1 cellular context compared by ENCODE assay signal in the genomic region with DNA sequence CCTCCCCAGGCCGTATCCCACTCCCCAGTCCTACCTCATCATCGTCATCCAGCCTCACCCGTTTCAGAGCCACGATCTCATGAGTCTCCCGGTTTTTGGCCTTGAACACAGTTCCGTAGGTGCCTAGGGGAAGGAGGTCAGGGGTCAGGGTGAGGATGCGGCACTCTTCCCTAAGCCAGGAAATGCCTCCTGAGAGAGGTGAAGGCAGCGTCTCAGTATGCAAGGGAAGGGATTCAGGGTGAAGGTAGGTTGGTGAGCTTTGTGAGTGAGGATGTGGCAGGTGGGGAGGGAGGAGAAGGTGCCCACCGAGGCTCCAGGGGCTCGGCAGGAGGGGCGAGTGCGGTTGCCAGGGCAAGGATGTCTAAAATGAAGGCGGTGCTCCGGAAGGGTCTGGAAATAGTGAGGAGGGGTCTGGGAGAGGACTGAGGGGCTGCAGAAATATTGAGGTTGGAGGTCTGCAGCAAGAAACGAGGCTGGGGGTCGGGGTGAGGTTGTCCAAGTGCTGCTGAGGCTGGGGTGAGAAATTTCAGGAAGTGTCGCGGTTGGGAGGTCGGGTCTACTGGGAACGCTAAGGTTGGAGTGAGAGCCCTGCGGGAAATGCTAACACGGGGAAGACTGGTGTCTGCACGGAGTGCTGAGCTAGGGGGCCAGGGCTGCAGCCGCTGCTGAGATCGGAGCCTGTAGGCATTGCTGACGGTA.
TF ChIP-seq lines count a peak whose summit lies in the region.

No MANE protein-coding gene starts in this region.

TF ChIP-seq in K562, 482 proteins besides CTCF, POLR2A, EP300 and RAD21 (continues in another document):
- TF ChIP-seq SPI1 (IDR thresholded peaks at IDR 0.05; ENCODE audit: borderline replicate concordance, low read depth, low read length), result peak; percentile 72; the same call in 1 of the 2 replicates
- peak; percentile 75 for TF ChIP-seq SNRNP70 (optimal IDR thresholded peaks at IDR 0.05; ENCODE audit: low read depth, low read length)
- peak; percentile 59; the same call in 1 of the 2 replicates for TF ChIP-seq ZFPM2 (CRISPR knock-in tag; IDR thresholded peaks at IDR 0.05)
- 0 out of 2 replicates have a peak, but pooled peaks have one; percentile 5 for TF ChIP-seq HLTF (IDR thresholded peaks at IDR 0.05)
- TF ChIP-seq SREBF2 (CRISPR knock-in tag; IDR thresholded peaks at IDR 0.05), result 0 out of 2 replicates have a peak, but pooled peaks have one; percentile 6
- TF ChIP-seq, protein P1, sequence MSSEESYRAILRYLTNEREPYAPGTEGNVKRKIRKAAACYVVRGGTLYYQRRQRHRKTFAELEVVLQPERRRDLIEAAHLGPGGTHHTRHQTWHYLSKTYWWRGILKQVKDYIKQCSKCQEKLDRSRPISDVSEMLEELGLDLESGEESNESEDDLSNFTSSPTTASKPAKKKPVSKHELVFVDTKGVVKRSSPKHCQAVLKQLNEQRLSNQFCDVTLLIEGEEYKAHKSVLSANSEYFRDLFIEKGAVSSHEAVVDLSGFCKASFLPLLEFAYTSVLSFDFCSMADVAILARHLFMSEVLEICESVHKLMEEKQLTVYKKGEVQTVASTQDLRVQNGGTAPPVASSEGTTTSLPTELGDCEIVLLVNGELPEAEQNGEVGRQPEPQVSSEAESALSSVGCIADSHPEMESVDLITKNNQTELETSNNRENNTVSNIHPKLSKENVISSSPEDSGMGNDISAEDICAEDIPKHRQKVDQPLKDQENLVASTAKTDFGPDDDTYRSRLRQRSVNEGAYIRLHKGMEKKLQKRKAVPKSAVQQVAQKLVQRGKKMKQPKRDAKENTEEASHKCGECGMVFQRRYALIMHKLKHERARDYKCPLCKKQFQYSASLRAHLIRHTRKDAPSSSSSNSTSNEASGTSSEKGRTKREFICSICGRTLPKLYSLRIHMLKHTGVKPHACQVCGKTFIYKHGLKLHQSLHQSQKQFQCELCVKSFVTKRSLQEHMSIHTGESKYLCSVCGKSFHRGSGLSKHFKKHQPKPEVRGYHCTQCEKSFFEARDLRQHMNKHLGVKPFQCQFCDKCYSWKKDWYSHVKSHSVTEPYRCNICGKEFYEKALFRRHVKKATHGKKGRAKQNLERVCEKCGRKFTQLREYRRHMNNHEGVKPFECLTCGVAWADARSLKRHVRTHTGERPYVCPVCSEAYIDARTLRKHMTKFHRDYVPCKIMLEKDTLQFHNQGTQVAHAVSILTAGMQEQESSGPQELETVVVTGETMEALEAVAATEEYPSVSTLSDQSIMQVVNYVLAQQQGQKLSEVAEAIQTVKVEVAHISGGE (CRISPR knock-in tag; IDR thresholded peaks at IDR 0.05), result 0 out of 6 replicates have a peak, but pooled peaks of 1 of the 3 experiments have one; percentile 13
- no peak for TF ChIP-seq BRCA1 (IDR thresholded peaks at IDR 0.05)
- TF ChIP-seq BRCA1 (CRISPR knock-in tag; IDR thresholded peaks at IDR 0.05), result peak; percentile 84
- peak; percentile 16 to 54; a peak in 1 of 4 replicates for TF ChIP-seq MLLT1 (IDR thresholded peaks at IDR 0.05)
- TF ChIP-seq ZBTB5 (IDR thresholded peaks at IDR 0.05), result 0 out of 2 replicates have a peak, but pooled peaks have one; percentile 40
- 0 out of 2 replicates have a peak, but pooled peaks have one; percentile 7 for TF ChIP-seq ETV1 (tag; conservative IDR thresholded peaks at IDR 0.05; ENCODE audit: low read depth)
- 0 out of 2 replicates have a peak, but pooled peaks have one; percentile 64 for TF ChIP-seq CAMTA2 (CRISPR knock-in tag; conservative IDR thresholded peaks at IDR 0.05)
- no peak for TF ChIP-seq TSC22D4 (tag; IDR thresholded peaks at IDR 0.05)
- 0 out of 2 replicates have a peak, but pooled peaks have one; percentile 58 for TF ChIP-seq MIER1 (IDR thresholded peaks at IDR 0.05; ENCODE audit: low read depth)
- TF ChIP-seq POU5F1 (IDR thresholded peaks at IDR 0.05; ENCODE audit: borderline replicate concordance, low read depth, low read length, partially characterized antibody), result no peak
- TF ChIP-seq DPF2 (IDR thresholded peaks at IDR 0.05), result peak; percentile 48; the same call in 1 of the 2 replicates
- TF ChIP-seq STAG1 (CRISPR knock-in tag; IDR thresholded peaks at IDR 0.05; ENCODE audit: borderline replicate concordance), result peak; percentile 25; the same call in 1 of the 2 replicates
- peak; percentile 6 for TF ChIP-seq FIP1L1 (IDR thresholded peaks at IDR 0.05; ENCODE audit: low read depth, low read length, poor library complexity, severe bottlenecking)
- TF ChIP-seq CHD1 (IDR thresholded peaks at IDR 0.05; ENCODE audit: low read length), result peak; percentile 28
- TF ChIP-seq ZNF24 (IDR thresholded peaks at IDR 0.05), result no peak
- peak; percentile 8 for TF ChIP-seq RBBP5 (IDR thresholded peaks at IDR 0.05; ENCODE audit: borderline replicate concordance, insufficient read depth, low read length, poor library complexity, severe bottlenecking)
- TF ChIP-seq BRD4 (IDR thresholded peaks at IDR 0.05), result no peak
- TF ChIP-seq MTA1 (IDR thresholded peaks at IDR 0.05; ENCODE audit: borderline replicate concordance), result 0 out of 2 replicates have a peak, but pooled peaks have one; percentile 34
- TF ChIP-seq HBP1 (CRISPR knock-in tag; IDR thresholded peaks at IDR 0.05), result 0 out of 2 replicates have a peak, but pooled peaks have one; percentile 30
- TF ChIP-seq PHB (CRISPR knock-in tag; IDR thresholded peaks at IDR 0.05), result peak; percentile 57; the same call in 1 of the 2 replicates
- TF ChIP-seq ZC3H11A (IDR thresholded peaks at IDR 0.05; ENCODE audit: low read depth, low read length), result 0 out of 2 replicates have a peak, but pooled peaks have one; percentile 20
- 0 out of 2 replicates have a peak, but pooled peaks have one; percentile 33 for TF ChIP-seq CCAR2 (IDR thresholded peaks at IDR 0.05; ENCODE audit: low read depth, low read length)
- TF ChIP-seq, protein P2, sequence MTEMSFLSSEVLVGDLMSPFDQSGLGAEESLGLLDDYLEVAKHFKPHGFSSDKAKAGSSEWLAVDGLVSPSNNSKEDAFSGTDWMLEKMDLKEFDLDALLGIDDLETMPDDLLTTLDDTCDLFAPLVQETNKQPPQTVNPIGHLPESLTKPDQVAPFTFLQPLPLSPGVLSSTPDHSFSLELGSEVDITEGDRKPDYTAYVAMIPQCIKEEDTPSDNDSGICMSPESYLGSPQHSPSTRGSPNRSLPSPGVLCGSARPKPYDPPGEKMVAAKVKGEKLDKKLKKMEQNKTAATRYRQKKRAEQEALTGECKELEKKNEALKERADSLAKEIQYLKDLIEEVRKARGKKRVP (CRISPR knock-in tag; IDR thresholded peaks at IDR 0.05), result no peak
- TF ChIP-seq, protein P3, sequence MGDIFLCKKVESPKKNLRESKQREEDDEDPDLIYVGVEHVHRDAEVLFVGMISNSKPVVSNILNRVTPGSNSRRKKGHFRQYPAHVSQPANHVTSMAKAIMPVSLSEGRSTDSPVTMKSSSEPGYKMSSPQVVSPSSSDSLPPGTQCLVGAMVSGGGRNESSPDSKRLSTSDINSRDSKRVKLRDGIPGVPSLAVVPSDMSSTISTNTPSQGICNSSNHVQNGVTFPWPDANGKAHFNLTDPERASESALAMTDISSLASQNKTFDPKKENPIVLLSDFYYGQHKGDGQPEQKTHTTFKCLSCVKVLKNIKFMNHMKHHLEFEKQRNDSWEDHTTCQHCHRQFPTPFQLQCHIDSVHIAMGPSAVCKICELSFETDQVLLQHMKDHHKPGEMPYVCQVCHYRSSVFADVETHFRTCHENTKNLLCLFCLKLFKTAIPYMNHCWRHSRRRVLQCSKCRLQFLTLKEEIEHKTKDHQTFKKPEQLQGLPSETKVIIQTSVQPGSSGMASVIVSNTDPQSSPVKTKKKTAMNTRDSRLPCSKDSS (IDR thresholded peaks at IDR 0.05; ENCODE audit: low read depth, partially characterized antibody), result no peak
- peak in 1 of 2 experiments; percentile 44; a peak in 2 of 4 replicates for TF ChIP-seq FOXK2 (conservative IDR thresholded peaks at IDR 0.05 in 1 of 2, IDR thresholded peaks at IDR 0.05 in 1 of 2; ENCODE audit: low read depth in 2 of 2)
- peak; percentile 13; the same call in 1 of the 2 replicates for TF ChIP-seq ZBTB2 (IDR thresholded peaks at IDR 0.05)
- TF ChIP-seq FOXK1 (CRISPR knock-in tag; IDR thresholded peaks at IDR 0.05; ENCODE audit: borderline replicate concordance), result 0 out of 2 replicates have a peak, but pooled peaks have one; percentile 23
- TF ChIP-seq ARHGAP35 (IDR thresholded peaks at IDR 0.05; ENCODE audit: partially characterized antibody), result peak; percentile 40
- TF ChIP-seq SETDB1 (IDR thresholded peaks at IDR 0.05; ENCODE audit: low read length), result no peak
- no peak for TF ChIP-seq NR2C1 (IDR thresholded peaks at IDR 0.05)
- TF ChIP-seq NR2C1 (tag; IDR thresholded peaks at IDR 0.05), result peak; percentile 54
- 0 out of 2 replicates have a peak, but pooled peaks have one; percentile 1 for TF ChIP-seq ETV5 (CRISPR knock-in tag; IDR thresholded peaks at IDR 0.05; ENCODE audit: low read depth)
- TF ChIP-seq CREM (IDR thresholded peaks at IDR 0.05; ENCODE audit: low read depth), result no peak
- TF ChIP-seq NEUROD1 (IDR thresholded peaks at IDR 0.05; ENCODE audit: borderline replicate concordance, low read depth, low read length, partially characterized antibody), result peak; percentile 9
- TF ChIP-seq OTX1 (CRISPR knock-in tag; IDR thresholded peaks at IDR 0.05), result 0 out of 2 replicates have a peak, but pooled peaks have one; percentile 27
- peak; percentile 82; the same call in 1 of the 2 replicates for TF ChIP-seq ZC3H4 (CRISPR knock-in tag; IDR thresholded peaks at IDR 0.05; ENCODE audit: borderline replicate concordance)
- TF ChIP-seq SUPT5H (IDR thresholded peaks at IDR 0.05), result 0 out of 2 replicates have a peak, but pooled peaks have one; percentile 23
- no peak for TF ChIP-seq RFX7 (CRISPR knock-in tag; IDR thresholded peaks at IDR 0.05)
- TF ChIP-seq ZNF324 (CRISPR knock-in tag; IDR thresholded peaks at IDR 0.05), result no peak
- 0 out of 2 replicates have a peak, but pooled peaks have one; percentile 43 for TF ChIP-seq MED1 (CRISPR knock-in tag; IDR thresholded peaks at IDR 0.05; ENCODE audit: borderline replicate concordance)
- TF ChIP-seq PML (IDR thresholded peaks at IDR 0.05; ENCODE audit: low read length), result no peak
- no peak for TF ChIP-seq ESRRB (CRISPR knock-in tag; IDR thresholded peaks at IDR 0.05; ENCODE audit: borderline replicate concordance)
- no peak for TF ChIP-seq ELF1 (tag; IDR thresholded peaks at IDR 0.05)
- TF ChIP-seq FOXP4 (CRISPR knock-in tag; IDR thresholded peaks at IDR 0.05; ENCODE audit: borderline replicate concordance), result 0 out of 2 replicates have a peak, but pooled peaks have one; percentile 13
- 0 out of 2 replicates have a peak, but pooled peaks have one; percentile 0 for TF ChIP-seq ZKSCAN1 (IDR thresholded peaks at IDR 0.05; ENCODE audit: low read depth, low read length)
